In the genomic region with DNA sequence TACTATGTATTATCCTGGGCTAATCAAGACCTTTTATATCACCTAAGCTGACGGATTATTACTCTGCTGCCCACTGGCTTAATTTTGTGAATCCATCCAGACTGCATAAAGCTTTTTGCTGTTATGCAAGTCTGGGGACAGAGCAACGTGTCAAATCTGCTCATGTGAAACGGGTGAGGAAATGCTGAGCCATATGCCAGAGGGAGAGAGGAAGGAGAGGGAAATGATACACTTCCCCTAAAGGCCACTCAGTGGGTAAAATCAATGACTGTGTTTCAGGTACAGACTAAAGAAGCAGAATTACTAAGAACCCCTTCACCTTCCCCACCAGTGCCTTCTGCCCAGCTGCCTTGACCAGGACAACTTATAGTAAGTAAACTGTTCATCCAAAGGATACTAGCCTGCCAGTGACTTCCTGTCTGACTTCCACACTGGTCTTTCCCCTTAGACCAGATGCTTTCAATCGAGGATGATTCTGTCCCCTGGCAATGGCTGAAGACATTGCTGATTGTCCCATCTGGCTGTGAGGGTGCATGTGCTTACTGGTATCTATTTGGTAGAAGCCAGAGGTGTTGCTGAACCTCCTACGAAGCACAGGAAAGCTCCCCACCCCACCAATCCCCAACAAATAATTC, we compare ENCODE assay signal across 1 cellular context.
TF ChIP-seq lines count a peak whose summit lies in the region.

No MANE protein-coding gene starts in this region.

TF ChIP-seq in HepG2, 621 proteins besides CTCF, POLR2A, EP300 and RAD21 (continued from another document):
- TF ChIP-seq, protein P1, sequence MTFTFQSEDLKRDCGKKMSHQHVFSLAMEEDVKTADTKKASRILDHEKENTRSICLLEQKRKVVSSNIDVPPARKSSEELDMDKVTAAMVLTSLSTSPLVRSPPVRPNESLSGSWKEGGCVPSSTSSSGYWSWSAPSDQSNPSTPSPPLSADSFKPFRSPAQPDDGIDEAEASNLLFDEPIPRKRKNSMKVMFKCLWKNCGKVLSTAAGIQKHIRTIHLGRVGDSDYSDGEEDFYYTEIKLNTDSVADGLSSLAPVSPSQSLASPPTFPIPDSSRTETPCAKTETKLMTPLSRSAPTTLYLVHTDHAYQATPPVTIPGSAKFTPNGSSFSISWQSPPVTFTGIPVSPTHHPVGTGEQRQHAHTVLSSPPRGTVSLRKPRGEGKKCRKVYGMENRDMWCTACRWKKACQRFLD (CRISPR knock-in tag; IDR thresholded peaks at IDR 0.05; ENCODE audit: borderline replicate concordance), result no peak
- TF ChIP-seq ZBTB39 (CRISPR knock-in tag; IDR thresholded peaks at IDR 0.05), result no peak
- TF ChIP-seq JDP2 (CRISPR knock-in tag; IDR thresholded peaks at IDR 0.05; ENCODE audit: borderline replicate concordance), result no peak
- TF ChIP-seq ATF1 (CRISPR knock-in tag; IDR thresholded peaks at IDR 0.05), result no peak
- TF ChIP-seq ZNF598 (CRISPR knock-in tag; IDR thresholded peaks at IDR 0.05; ENCODE audit: borderline replicate concordance), result no peak
- no peak for TF ChIP-seq ZNF556 (CRISPR knock-in tag; IDR thresholded peaks at IDR 0.05; ENCODE audit: borderline replicate concordance)
- TF ChIP-seq, protein P2, sequence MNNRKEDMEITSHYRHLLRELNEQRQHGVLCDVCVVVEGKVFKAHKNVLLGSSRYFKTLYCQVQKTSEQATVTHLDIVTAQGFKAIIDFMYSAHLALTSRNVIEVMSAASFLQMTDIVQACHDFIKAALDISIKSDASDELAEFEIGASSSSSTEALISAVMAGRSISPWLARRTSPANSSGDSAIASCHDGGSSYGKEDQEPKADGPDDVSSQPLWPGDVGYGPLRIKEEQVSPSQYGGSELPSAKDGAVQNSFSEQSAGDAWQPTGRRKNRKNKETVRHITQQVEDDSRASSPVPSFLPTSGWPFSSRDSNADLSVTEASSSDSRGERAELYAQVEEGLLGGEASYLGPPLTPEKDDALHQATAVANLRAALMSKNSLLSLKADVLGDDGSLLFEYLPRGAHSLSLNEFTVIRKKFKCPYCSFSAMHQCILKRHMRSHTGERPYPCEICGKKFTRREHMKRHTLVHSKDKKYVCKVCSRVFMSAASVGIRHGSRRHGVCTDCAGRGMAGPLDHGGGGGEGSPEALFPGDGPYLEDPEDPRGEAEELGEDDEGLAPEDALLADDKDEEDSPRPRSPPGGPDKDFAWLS (CRISPR knock-in tag; IDR thresholded peaks at IDR 0.05; ENCODE audit: borderline replicate concordance), result no peak
- no peak for TF ChIP-seq RNF2 (conservative IDR thresholded peaks at IDR 0.05; ENCODE audit: low read depth)
